In the genomic region with DNA sequence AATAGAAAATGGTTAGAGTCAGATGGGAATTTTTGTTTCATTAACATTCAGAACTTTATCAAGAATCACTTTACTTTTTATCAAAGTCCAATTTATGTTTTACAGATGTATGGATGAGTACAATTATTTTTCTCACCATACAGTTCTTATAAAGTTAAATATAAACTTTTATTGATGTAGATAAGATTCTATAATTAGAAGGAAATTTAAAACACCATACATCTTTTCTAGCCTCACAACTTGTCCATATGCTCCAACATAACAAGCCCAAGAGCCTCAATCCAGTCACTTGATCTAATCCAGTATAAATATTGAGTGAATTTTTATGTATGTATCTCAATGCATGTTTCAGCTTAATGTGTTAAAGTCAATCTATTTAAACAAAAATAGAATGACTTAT, we compare ENCODE assay signal across 10 cellular contexts.
"Had no signal": no experiment of that assay in that cellular context is flagged by ENCODE, and none has a peak within 500 bp of the region (broad histone marks: within the 10 kb centered on the region; RNA-seq: fewer than 3 reads in every experiment).

No MANE protein-coding gene starts in this region.

- H3K27ac ChIP-seq: GM23248 had no signal

- ATAC-seq: HCT116, K562 had no signal

- FAIRE-seq: HTR-8/SVneo, K562 had no signal

- DNase-seq: GM23248, GOT3, H7, HFFc6, IMR-90, KG1 had no signal

- H3K9ac ChIP-seq: GM23248 had no signal

- H3K36me3 ChIP-seq: HAP-1 had no signal

- H3K4me3 ChIP-seq: GM23248, HAP-1, K562 had no signal

- H3K9me3 ChIP-seq: HAP-1 had no signal

- H3K4me1 ChIP-seq: HAP-1 had no signal
